In genomic region chr10:6186894-6187256, GRCh38 we compare ENCODE assay signal across 21 cellular contexts. TPM values are rescaled to one million over a fixed set of nuclear protein-coding genes. Genes with fewer than 3 reads are reported as not detected.
DNase-seq lines count a peak whose midpoint lies in the region; ATAC-seq, FAIRE-seq and TF ChIP-seq lines count a peak whose summit lies in the region.
"Had no signal": no experiment of that assay in that cellular context is flagged by ENCODE, and none has a peak within 500 bp of the region (broad histone marks: within the 10 kb centered on the region; RNA-seq: fewer than 3 reads in every experiment).

No MANE protein-coding gene starts in this region.

- peaks cover 26% of the 10 kb centered on the region for H3K36me3 Mint-ChIP-seq in activated T-cell treated with anti-CD3 and anti-CD28 coated beads, Interleukin-2, amount 50 U/mL, for 24 hours (ENCODE audit: low read depth)
- H3K36me3 Mint-ChIP-seq in T-helper 17 cell (ENCODE audit: low read depth), result peaks cover 2% of the 10 kb centered on the region
- peaks cover 10% of the 10 kb centered on the region for H3K36me3 Mint-ChIP-seq in nephron progenitor cell (ENCODE audit: low read depth)
- peaks cover 17% of the 10 kb centered on the region for H3K36me3 Mint-ChIP-seq in stimulated activated effector memory CD8-positive, alpha-beta T cell treated with anti-CD3 and anti-CD28 coated beads, Interleukin-12 subunit alpha, Interleukin-12 subunit beta, amount 100 ng/mL, for 72 hours
- no peaks in the 10 kb centered on the region for H3K36me3 Mint-ChIP-seq in endothelial cell (ENCODE audit: low read depth, unreplicated experiment)

- no peaks in the 10 kb centered on the region for H3K27me3 Mint-ChIP-seq in activated T-cell treated with anti-CD3 and anti-CD28 coated beads, Interleukin-2, amount 50 U/mL, for 24 hours
- H3K27me3 Mint-ChIP-seq in T-helper 17 cell (no peaks in the 10 kb centered on the region), nephron progenitor cell (ENCODE audit: low read depth, poor library complexity) (peaks cover 3% of the 10 kb centered on the region), endothelial cell (ENCODE audit: unreplicated experiment) (no peaks in the 10 kb centered on the region)

- TF ChIP-seq CTCF in nephron progenitor cell (IDR thresholded peaks at IDR 0.05), result no peak
- TF ChIP-seq CTCF in endothelial cell (IDR thresholded peaks at IDR 0.05; ENCODE audit: unreplicated experiment), result no peak
- no peak for TF ChIP-seq CTCF in colonic mucosa (IDR thresholded peaks at IDR 0.05)

- H3K9me3 Mint-ChIP-seq in activated T-cell treated with anti-CD3 and anti-CD28 coated beads, Interleukin-2, amount 50 U/mL, for 24 hours, result no peaks in the 10 kb centered on the region
- H3K9me3 Mint-ChIP-seq in nephron progenitor cell, result peaks cover 4% of the 10 kb centered on the region
- H3K9me3 Mint-ChIP-seq in stimulated activated effector memory CD8-positive, alpha-beta T cell treated with anti-CD3 and anti-CD28 coated beads, Interleukin-12 subunit alpha, Interleukin-12 subunit beta, amount 100 ng/mL, for 72 hours, result no peaks in the 10 kb centered on the region
- H3K9me3 Mint-ChIP-seq in endothelial cell (ENCODE audit: unreplicated experiment), result no peaks in the 10 kb centered on the region

- H3K4me1 Mint-ChIP-seq in activated T-cell treated with anti-CD3 and anti-CD28 coated beads, Interleukin-2, amount 50 U/mL, for 24 hours (ENCODE audit: low read depth), result peaks cover 53% of the 10 kb centered on the region
- peaks cover 43% of the 10 kb centered on the region for H3K4me1 Mint-ChIP-seq in T-helper 17 cell
- H3K4me1 Mint-ChIP-seq in nephron progenitor cell, result peaks cover 18% of the 10 kb centered on the region
- peaks cover 45% of the 10 kb centered on the region for H3K4me1 Mint-ChIP-seq in stimulated activated effector memory CD8-positive, alpha-beta T cell treated with anti-CD3 and anti-CD28 coated beads, Interleukin-12 subunit alpha, Interleukin-12 subunit beta, amount 100 ng/mL, for 72 hours
- no peaks in the 10 kb centered on the region for H3K4me1 Mint-ChIP-seq in endothelial cell (ENCODE audit: unreplicated experiment)

- H3K9ac ChIP-seq in colonic mucosa (ENCODE audit: low read depth in 2 of 2, low read length in 2 of 2), result no peak overlapping the region
- H3K9ac ChIP-seq: GM23248, KMS-11 had no signal

- H3K4me3 Mint-ChIP-seq in activated T-cell treated with anti-CD3 and anti-CD28 coated beads, Interleukin-2, amount 50 U/mL, for 24 hours, result no peak overlapping the region
- H3K4me3 Mint-ChIP-seq in T-helper 17 cell (peak overlapping the region; percentile 70), nephron progenitor cell (no peak overlapping the region), endothelial cell (ENCODE audit: unreplicated experiment) (no peak overlapping the region)
- H3K4me3 Mint-ChIP-seq in stimulated activated effector memory CD8-positive, alpha-beta T cell treated with anti-CD3 and anti-CD28 coated beads, Interleukin-12 subunit alpha, Interleukin-12 subunit beta, amount 100 ng/mL, for 72 hours, result no peak overlapping the region
- H3K4me3 Mint-ChIP-seq: CD14-positive monocyte had no signal

- DNase-seq in activated T-cell treated with anti-CD3 and anti-CD28 coated beads, Interleukin-2, amount 50 U/mL, for 24 hours, result no peak
- DNase-seq in activated T-cell treated with anti-CD3 and anti-CD28 coated beads for 4 hours, result no peak
- no peak for DNase-seq in T-helper 17 cell
- no peak for DNase-seq in nephron progenitor cell
- no peak for DNase-seq in stimulated activated effector memory CD8-positive, alpha-beta T cell treated with anti-CD3 and anti-CD28 coated beads, Interleukin-12 subunit alpha, Interleukin-12 subunit beta, amount 100 ng/mL, for 72 hours (ENCODE audit: low spot score in 2 of 2)
- no peak for DNase-seq in endothelial cell (ENCODE audit: low spot score)
- no peak for DNase-seq in colonic mucosa
- DNase-seq in small intestine, result no peak
- DNase-seq: DMS79, NCI-H1092 treated with DMSO at 0.1 percent for 48 hours, NCI-H1436 treated with DMSO at 0.1 percent for 48 hours, NCI-H2029, NCI-H2227 treated with DMSO at 0.1 percent for 48 hours, NCI-H510A, NCI-H748 treated with DMSO at 0.1 percent for 48 hours, SIG-M5 had no signal

- WGBS in small intestine, 3 donors, result 88 to 89% (median 88%) methylated on average over 9 of the region's 9 CpGs

- H3K9me3 ChIP-seq in T-helper 17 cell (ENCODE audit: control insufficient read depth, low read length, poor library complexity, severe bottlenecking) (no peaks in the 10 kb centered on the region), colonic mucosa (no peaks in the 10 kb centered on the region), small intestine (ENCODE audit: control insufficient read depth, low read depth) (no peaks in the 10 kb centered on the region)
- H3K9me3 ChIP-seq: HAP-1 had no signal

- intact Hi-C loops in colonic mucosa (cut with DNase I), result no loop called here

- H3K4me3 ChIP-seq in colonic mucosa (no peak overlapping the region), small intestine (ENCODE audit: low read depth in 1 of 2, low read length in 2 of 2) (no peak overlapping the region)
- H3K4me3 ChIP-seq: GM23248, HAP-1 had no signal

- no peak for FAIRE-seq in small intestine (lab: Jason Lieb, UNC)

- H3K36me3 ChIP-seq in colonic mucosa, result no peaks in the 10 kb centered on the region
- H3K36me3 ChIP-seq in small intestine (ENCODE audit: control insufficient read depth in 2 of 2, insufficient read depth in 2 of 2, low read length in 2 of 2), result no peaks in the 10 kb centered on the region
- H3K36me3 ChIP-seq: HAP-1 had no signal

- H3K27me3 ChIP-seq in colonic mucosa, result no peaks in the 10 kb centered on the region
- H3K27me3 ChIP-seq in small intestine (ENCODE audit: control insufficient read depth in 2 of 2, insufficient read depth in 2 of 2, low read length in 2 of 2), result no peaks in the 10 kb centered on the region

- peak; percentile 20 for ATAC-seq in T-helper 17 cell
- no peak for ATAC-seq in stimulated activated effector memory CD8-positive, alpha-beta T cell treated with anti-CD3 and anti-CD28 coated beads, Interleukin-12 subunit alpha, Interleukin-12 subunit beta, amount 100 ng/mL, for 72 hours
- ATAC-seq: Panc1 had no signal

- peak overlapping the region; percentile 76 for H3K27ac Mint-ChIP-seq in activated T-cell treated with anti-CD3 and anti-CD28 coated beads, Interleukin-2, amount 50 U/mL, for 24 hours
- H3K27ac Mint-ChIP-seq in T-helper 17 cell (peak overlapping the region; percentile 93), nephron progenitor cell (peak overlapping the region; percentile 57), endothelial cell (ENCODE audit: unreplicated experiment) (no peak overlapping the region)
- peak overlapping the region; percentile 10 for H3K27ac Mint-ChIP-seq in stimulated activated effector memory CD8-positive, alpha-beta T cell treated with anti-CD3 and anti-CD28 coated beads, Interleukin-12 subunit alpha, Interleukin-12 subunit beta, amount 100 ng/mL, for 72 hours

- no peak overlapping the region for H3K27ac ChIP-seq in colonic mucosa
- no peak overlapping the region for H3K27ac ChIP-seq in small intestine (ENCODE audit: low read depth in 1 of 2, low read length in 1 of 2)
- H3K27ac ChIP-seq: GM23248, KMS-11 had no signal

- H3K4me1 ChIP-seq in colonic mucosa (peaks cover 5% of the 10 kb centered on the region), small intestine (ENCODE audit: control insufficient read depth in 2 of 2, insufficient read depth in 1 of 2, low read depth in 1 of 2, low read length in 1 of 2) (no peaks in the 10 kb centered on the region)
- H3K4me1 ChIP-seq: HAP-1 had no signal

RNA-seq across cellular contexts. Expression of gene PFKFB3, which starts 15.9 kb away (rescaled TPM):
- total RNA-seq in T-helper 17 cell (100 to 1,000 TPM in 1 of 2 donors, 10 to 100 TPM in 1; 93.3 to 146 TPM), endothelial cell (ENCODE audit: unreplicated experiment) (32.3 TPM), colonic mucosa (10 to 100 TPM; 23.4 to 70.7 TPM)
- polyA plus RNA-seq in small intestine, result 10 to 100 TPM; 10.1 to 28.4 (median 17.0) TPM
